ENCODE assay signal across 1 cellular context in the genomic region with DNA sequence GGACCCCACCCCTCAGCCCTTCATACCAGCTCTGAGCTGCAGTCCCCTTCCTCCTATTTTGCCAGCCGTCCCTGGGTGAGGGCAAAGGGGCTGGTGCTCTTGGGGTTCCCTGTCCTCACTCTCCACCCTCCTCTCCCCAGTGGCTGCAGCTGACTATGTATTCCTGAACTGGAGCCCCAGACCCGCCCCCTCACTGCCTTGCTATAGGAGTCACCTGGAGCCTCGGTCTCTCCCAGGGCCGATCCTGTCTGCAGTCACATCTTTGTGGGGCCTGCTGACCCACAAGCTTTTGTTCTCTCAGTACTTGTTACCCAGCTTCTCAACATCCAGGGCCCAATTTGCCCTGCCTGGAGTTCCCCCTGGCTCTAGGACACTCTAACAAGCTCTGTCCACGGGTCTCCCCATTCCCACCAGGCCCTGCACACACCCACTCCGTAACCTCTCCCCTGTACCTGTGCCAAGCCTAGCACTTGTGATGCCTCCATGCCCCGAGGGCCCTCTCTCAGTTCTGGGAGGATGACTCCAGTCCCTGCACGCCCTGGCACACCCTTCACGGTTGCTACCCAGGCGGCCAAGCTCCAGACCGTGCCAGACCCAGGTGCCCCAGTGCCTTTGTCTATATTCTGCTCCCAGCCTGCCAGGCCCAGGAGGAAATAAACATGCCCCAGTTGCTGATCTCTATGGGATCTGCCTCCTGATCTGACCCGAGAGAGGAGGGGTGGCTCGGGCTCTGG.
TF ChIP-seq lines count a peak whose summit lies in the region.

No MANE protein-coding gene starts in this region.

TF ChIP-seq in endothelial cell of umbilical vein, 7 proteins besides CTCF, POLR2A, EP300 and RAD21:
- TF ChIP-seq, protein P1, sequence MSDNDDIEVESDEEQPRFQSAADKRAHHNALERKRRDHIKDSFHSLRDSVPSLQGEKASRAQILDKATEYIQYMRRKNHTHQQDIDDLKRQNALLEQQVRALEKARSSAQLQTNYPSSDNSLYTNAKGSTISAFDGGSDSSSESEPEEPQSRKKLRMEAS (IDR thresholded peaks at IDR 0.05; ENCODE audit: insufficient read depth, insufficient read length): no peak
- TF ChIP-seq POLR2AphosphoS5 (IDR thresholded peaks at IDR 0.05; ENCODE audit: insufficient read depth, low read depth, low read length): no peak
- TF ChIP-seq EZH2 (IDR thresholded peaks at IDR 0.05; ENCODE audit: borderline replicate concordance, low read depth, low read length, severe bottlenecking): no peak
